11 cellular contexts compared by ENCODE assay signal in genomic region chr10:95268438-95268837, GRCh38. TPM values are rescaled to one million over a fixed set of nuclear protein-coding genes. Genes with fewer than 3 reads are reported as not detected.
A peak's percentile ranks its signal among the peaks of the same experiment; 100 is the strongest.
DNase-seq lines count a peak whose midpoint lies in the region; ATAC-seq and TF ChIP-seq lines count a peak whose summit lies in the region.
"Had no signal": no experiment of that assay in that cellular context is flagged by ENCODE, and none has a peak within 500 bp of the region (broad histone marks: within the 10 kb centered on the region; RNA-seq: fewer than 3 reads in every experiment).

No MANE protein-coding gene starts in this region.

- H3K4me3 Mint-ChIP-seq in activated naive CD8-positive, alpha-beta T cell treated with anti-CD3 and anti-CD28 coated beads for 36 hours = no peak overlapping the region
- H3K4me3 Mint-ChIP-seq: activated naive CD8-positive, alpha-beta T cell treated with anti-CD3 and anti-CD28 coated beads, Interleukin-2, amount 10 ng/mL, durations not matched to agents 7 days and 5 days had no signal

- H3K27ac ChIP-seq in sigmoid colon = peak overlapping the region; percentile 43 to 74 (median 58)

- no peaks in the 10 kb centered on the region for H3K36me3 Mint-ChIP-seq in activated naive CD8-positive, alpha-beta T cell treated with anti-CD3 and anti-CD28 coated beads for 36 hours
- H3K36me3 Mint-ChIP-seq: activated naive CD8-positive, alpha-beta T cell treated with anti-CD3 and anti-CD28 coated beads, Interleukin-2, amount 10 ng/mL, durations not matched to agents 7 days and 5 days had no signal

- H3K36me3 ChIP-seq in sigmoid colon = no peaks in the 10 kb centered on the region

- intact Hi-C loops in sigmoid colon (cut with DNase I) = no loop called here

- H3K9me3 ChIP-seq in sigmoid colon = no peaks in the 10 kb centered on the region
- H3K9me3 ChIP-seq: BLaER1 treated with 17β-estradiol and CSF1 and Interleukin-3, amounts not matched to agents 10 nM and 100 nM had no signal

- H3K4me1 ChIP-seq in sigmoid colon = peaks cover 0 to 25% (median 6%) of the 10 kb centered on the region in 4 donors

- DNase-seq in ELF-1 (ENCODE audit: low read depth, low spot score) (peak; percentile 94), cardiac fibroblast (ENCODE audit: low read depth in 2 of 2) (peak; percentile 70 to 97), islet precursor cell (peak; percentile 98), sigmoid colon (no peak), activated gamma-delta T cell treated with Interleukin-2 at 50 U/mL for 16 hours (no peak), AG08396 (ENCODE audit: low spot score) (no peak)
- no peak for DNase-seq in activated naive CD8-positive, alpha-beta T cell treated with anti-CD3 and anti-CD28 coated beads for 36 hours
- DNase-seq: activated naive CD8-positive, alpha-beta T cell treated with anti-CD3 and anti-CD28 coated beads, Interleukin-2, amount 10 ng/mL, durations not matched to agents 7 days and 5 days; NCI-H1436 had no signal

- H3K9me3 Mint-ChIP-seq in activated naive CD8-positive, alpha-beta T cell treated with anti-CD3 and anti-CD28 coated beads for 36 hours = no peaks in the 10 kb centered on the region
- H3K9me3 Mint-ChIP-seq: activated naive CD8-positive, alpha-beta T cell treated with anti-CD3 and anti-CD28 coated beads, Interleukin-2, amount 10 ng/mL, durations not matched to agents 7 days and 5 days had no signal

- no peaks in the 10 kb centered on the region for H3K27me3 Mint-ChIP-seq in activated naive CD8-positive, alpha-beta T cell treated with anti-CD3 and anti-CD28 coated beads for 36 hours

- H3K27ac Mint-ChIP-seq in activated naive CD8-positive, alpha-beta T cell treated with anti-CD3 and anti-CD28 coated beads for 36 hours = no peak overlapping the region
- H3K27ac Mint-ChIP-seq: activated naive CD8-positive, alpha-beta T cell treated with anti-CD3 and anti-CD28 coated beads, Interleukin-2, amount 10 ng/mL, durations not matched to agents 7 days and 5 days had no signal

- no peak for ATAC-seq in HG02610 (IDR thresholded peaks at IDR 0.05; ENCODE audit: unreplicated experiment)

- 78 to 80% methylated on average over 12 of the region's 12 CpGs for WGBS in sigmoid colon, 2 donors

- H3K27me3 ChIP-seq in sigmoid colon = no peaks in the 10 kb centered on the region
- H3K27me3 ChIP-seq: BLaER1 treated with 17β-estradiol and CSF1 and Interleukin-3, amounts not matched to agents 10 nM and 100 nM had no signal

- peak in 2 of 4 donors; percentile 35 to 53 for TF ChIP-seq EP300 in sigmoid colon (IDR thresholded peaks at IDR 0.05)

- no peak overlapping the region for H3K4me3 ChIP-seq in cardiac fibroblast (replicated peaks in 1 of 2; ENCODE audit: low read depth in 2 of 2, low read length in 2 of 2)
- H3K4me3 ChIP-seq in sigmoid colon = no peak overlapping the region
- H3K4me3 ChIP-seq: BLaER1 treated with 17β-estradiol and CSF1 and Interleukin-3, amounts not matched to agents 10 nM and 100 nM had no signal

- no peak for TF ChIP-seq POLR2A in sigmoid colon (IDR thresholded peaks at IDR 0.05)

- H3K4me1 Mint-ChIP-seq in activated naive CD8-positive, alpha-beta T cell treated with anti-CD3 and anti-CD28 coated beads for 36 hours = no peaks in the 10 kb centered on the region
- H3K4me1 Mint-ChIP-seq: activated naive CD8-positive, alpha-beta T cell treated with anti-CD3 and anti-CD28 coated beads, Interleukin-2, amount 10 ng/mL, durations not matched to agents 7 days and 5 days had no signal

- TF ChIP-seq CTCF in cardiac fibroblast (IDR thresholded peaks at IDR 0.05; ENCODE audit: low read depth, low read length) (no peak), sigmoid colon (IDR thresholded peaks at IDR 0.05) (no peak)

RNA-seq across cellular contexts. Expression of gene PDLIM1, which starts 22.4 kb away (rescaled TPM):
- total RNA-seq in sigmoid colon = 10 to 100 TPM; 27.8 to 75.3 (median 43.9) TPM
- polyA plus RNA-seq in sigmoid colon = 100 to 1,000 TPM; 197 to 488 (median 377) TPM
- 1 to 10 TPM in 1 of 2 experiments, under 1 TPM in 1; 0.70 to 1.6 TPM for total RNA-seq in activated naive CD8-positive, alpha-beta T cell treated with anti-CD3 and anti-CD28 coated beads for 36 hours

Comparison
In these comparisons a context has a peak if more than half of its experiments do, and no peak if none do; other contexts are left out.
1. DNase-seq: peak in ELF-1 (single experiment), cardiac fibroblast (2 of 2) and islet precursor cell (single experiment); none in sigmoid colon (single experiment), activated gamma-delta T cell treated with Interleukin-2 at 50 U/mL for 16 hours (single experiment), AG08396 (single experiment) and activated naive CD8-positive, alpha-beta T cell treated with anti-CD3 and anti-CD28 coated beads for 36 hours (single experiment).
2. RNA of gene PDLIM1, which starts 22.4 kb away (total RNA-seq): 27.8 to 75.3 TPM in sigmoid colon; 0.70 to 1.6 TPM in activated naive CD8-positive, alpha-beta T cell treated with anti-CD3 and anti-CD28 coated beads for 36 hours; every median in the first group is over 10 times any median in the second.